Comparison of ENCODE assay signal across 8 cellular contexts in the genomic region with DNA sequence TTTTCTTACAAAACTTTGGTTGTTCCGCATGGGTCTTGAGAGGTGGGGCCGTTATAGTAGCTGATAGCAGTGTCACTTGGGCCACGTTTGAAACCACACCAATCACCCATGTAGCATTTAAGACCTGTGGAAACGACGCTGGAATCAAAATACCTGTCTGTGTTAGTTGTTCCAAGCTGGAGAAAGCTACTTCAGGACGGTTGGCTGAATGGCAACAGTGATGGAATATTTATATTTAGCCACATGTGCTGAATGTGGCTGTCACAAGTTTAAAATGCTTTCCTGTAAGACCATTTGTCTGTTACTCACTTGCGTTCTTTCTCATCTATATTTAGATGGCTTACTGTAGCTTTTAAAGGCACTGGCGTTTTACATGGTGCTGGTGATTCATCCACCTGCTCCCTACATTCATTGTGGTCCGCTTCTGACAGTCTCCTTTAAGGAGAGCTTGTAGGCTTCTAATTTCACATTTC. TPM values are rescaled to one million over a fixed set of nuclear protein-coding genes. Genes with fewer than 3 reads are reported as not detected.
DNase-seq lines count a peak whose midpoint lies in the region; ATAC-seq and TF ChIP-seq lines count a peak whose summit lies in the region.
"Had no signal": no experiment of that assay in that cellular context is flagged by ENCODE, and none has a peak within 500 bp of the region (broad histone marks: within the 10 kb centered on the region; RNA-seq: fewer than 3 reads in every experiment).

No MANE protein-coding gene starts in this region.

- peak overlapping the region; percentile 79 for H3K27ac Mint-ChIP-seq in activated T-helper 17 cell treated with anti-CD3 and anti-CD28 coated beads, Interleukin-2, amount 50 U/mL, for 72 hours

- no peak overlapping the region for H4K8ac ChIP-seq in IMR-90 (ENCODE audit: low read depth in 2 of 2, low read length in 2 of 2)

- H3K4me1 Mint-ChIP-seq in activated T-helper 17 cell treated with anti-CD3 and anti-CD28 coated beads, Interleukin-2, amount 50 U/mL, for 72 hours, result peaks cover 19% of the 10 kb centered on the region

- H2AK5ac ChIP-seq in IMR-90 (ENCODE audit: low read depth, low read length), result no peak overlapping the region

- no peak overlapping the region for H3K56ac ChIP-seq in IMR-90 (ENCODE audit: extremely low read depth, insufficient read depth, low read length)

- H2BK15ac ChIP-seq in IMR-90 (ENCODE audit: low read depth, low read length), result no peak overlapping the region

- TF ChIP-seq CTCF in IMR-90 (conservative IDR thresholded peaks at IDR 0.05; ENCODE audit: low read depth, low read length), result no peak
- TF ChIP-seq CTCF in foreskin keratinocyte (conservative IDR thresholded peaks at IDR 0.05), result no peak
- TF ChIP-seq CTCF in smooth muscle cell (IDR thresholded peaks at IDR 0.05; ENCODE audit: borderline replicate concordance, insufficient read depth, poor library complexity, severe bottlenecking), result no peak

- in situ Hi-C loops in IMR-90 (cut with MboI; ENCODE audit: low sequenced_read_pairs), result no loop called here

- peak overlapping the region; percentile 89 for H3K4me3 Mint-ChIP-seq in activated T-helper 17 cell treated with anti-CD3 and anti-CD28 coated beads, Interleukin-2, amount 50 U/mL, for 72 hours

- H3K4me3 ChIP-seq in IMR-90 (ENCODE audit: insufficient read depth, low read depth, low read length), result no peak overlapping the region
- H3K4me3 ChIP-seq in smooth muscle cell, result no peak overlapping the region

- no peak overlapping the region for H3K14ac ChIP-seq in IMR-90 (replicated peaks; ENCODE audit: low read depth, low read length)

- H3K18ac ChIP-seq in IMR-90 (ENCODE audit: low read depth, low read length), result peak overlapping the region; percentile 1; the same call in 1 of the 2 replicates

- intact Hi-C loops in IMR-90 (cut with micrococcal nuclease), result no loop called here

- no peak overlapping the region for H2BK120ac ChIP-seq in IMR-90 (ENCODE audit: low read depth, low read length)

- H4K20me1 ChIP-seq in IMR-90 (ENCODE audit: insufficient read depth, low read length), result no peaks in the 10 kb centered on the region
- no peaks in the 10 kb centered on the region for H4K20me1 ChIP-seq in smooth muscle cell (ENCODE audit: low read depth)

- no peak overlapping the region for H4K5ac ChIP-seq in IMR-90 (ENCODE audit: low read depth, low read length)

- 0 out of 2 replicates have a peak, but pooled peaks cover 3% of the 10 kb centered on the region for H3K9me1 ChIP-seq in IMR-90 (ENCODE audit: insufficient read depth, low read length)

- peaks cover 10% of the 10 kb centered on the region for H3K4me1 ChIP-seq in IMR-90 (ENCODE audit: control insufficient read depth, insufficient read depth, low read length)
- H3K4me1 ChIP-seq in foreskin keratinocyte, result peaks cover 11% of the 10 kb centered on the region
- H3K4me1 ChIP-seq in smooth muscle cell (ENCODE audit: low read depth), result no peaks in the 10 kb centered on the region

- H2AK9ac ChIP-seq in IMR-90 (replicated peaks; ENCODE audit: low read depth, low read length, poor library complexity), result no peak overlapping the region

- no peak; the same call in 1 of the 2 replicates for ATAC-seq in IMR-90 (ENCODE audit: low read depth)
- peak; percentile 69 for ATAC-seq in activated T-helper 17 cell treated with anti-CD3 and anti-CD28 coated beads, Interleukin-2, amount 50 U/mL, for 72 hours (replicated peaks)
- peak; percentile 81 for ATAC-seq in foreskin keratinocyte
- no peak for ATAC-seq in GM19467 (IDR thresholded peaks at IDR 0.05; ENCODE audit: unreplicated experiment)

- H3K9ac ChIP-seq in IMR-90 (ENCODE audit: low read depth, low read length) (no peak overlapping the region), smooth muscle cell (ENCODE audit: low read depth) (no peak overlapping the region)

- H3K79me1 ChIP-seq in IMR-90 (ENCODE audit: low read depth in 1 of 2, low read length in 2 of 2), result no peaks in the 10 kb centered on the region

- H3K4me2 ChIP-seq in IMR-90 (ENCODE audit: low read depth, low read length), result peak overlapping the region; percentile 21; the same call in 1 of the 2 replicates
- H3K4me2 ChIP-seq in smooth muscle cell, result no peak overlapping the region

- peaks cover 30% of the 10 kb centered on the region for H3K36me3 Mint-ChIP-seq in activated T-helper 17 cell treated with anti-CD3 and anti-CD28 coated beads, Interleukin-2, amount 50 U/mL, for 72 hours (ENCODE audit: low read depth)

- dilution Hi-C loops in IMR-90 (cut with HindIII; ENCODE audit: low sequenced_read_pairs, unreplicated experiment), result no loop called here

- no peaks in the 10 kb centered on the region for H3K79me2 ChIP-seq in smooth muscle cell (ENCODE audit: low read depth)

- H3K27me3 Mint-ChIP-seq in activated T-helper 17 cell treated with anti-CD3 and anti-CD28 coated beads, Interleukin-2, amount 50 U/mL, for 72 hours, result no peaks in the 10 kb centered on the region

- no peak overlapping the region for H2BK5ac ChIP-seq in IMR-90 (ENCODE audit: low read depth, low read length, poor library complexity, severe bottlenecking)

- POLR2A ChIA-PET in IMR-90 (lab: Charles Lee; ENCODE audit: unreplicated experiment), result no interaction called here

- no peak overlapping the region for H2AFZ ChIP-seq in IMR-90 (replicated peaks; ENCODE audit: low read length, poor library complexity)
- H2AFZ ChIP-seq in smooth muscle cell (ENCODE audit: low read depth), result no peak overlapping the region

- H3K9me3 Mint-ChIP-seq in activated T-helper 17 cell treated with anti-CD3 and anti-CD28 coated beads, Interleukin-2, amount 50 U/mL, for 72 hours, result no peaks in the 10 kb centered on the region

- H3K27ac ChIP-seq in IMR-90 (ENCODE audit: insufficient read depth, low read length), result no peak overlapping the region
- H3K27ac ChIP-seq in foreskin keratinocyte, result no peak overlapping the region
- H3K27ac ChIP-seq in smooth muscle cell (ENCODE audit: low read depth), result peak overlapping the region; percentile 36

- no peak overlapping the region for H3K23ac ChIP-seq in IMR-90 (ENCODE audit: low read depth, low read length)

- CTCF ChIA-PET in IMR-90 (lab: Yijun Ruan, JAX), result interaction anchor here (0.6 to 1.0 kb wide), 2 partner anchors 17 to 984 kb away, joined by 3 read pairs; no protein-coding TSS in a partner anchor

- H4K91ac ChIP-seq in IMR-90 (ENCODE audit: insufficient read depth, low read depth, low read length), result no peak overlapping the region

- no peak for TF ChIP-seq RAD21 in IMR-90 (IDR thresholded peaks at IDR 0.05; ENCODE audit: low read length)

- no peaks in the 10 kb centered on the region for H3F3A ChIP-seq in smooth muscle cell (ENCODE audit: low read depth)

- H3K9me3 ChIP-seq in IMR-90 (ENCODE audit: control insufficient read depth, insufficient read depth, low read length), result no peaks in the 10 kb centered on the region
- H3K9me3 ChIP-seq in smooth muscle cell (replicated peaks; ENCODE audit: low read depth), result no peaks in the 10 kb centered on the region

- no TSS peak for BruUV-seq in IMR-90 (replicated peaks; lab: Mats Ljungman, UMichigan)

- DNase-seq in IMR-90 (peak; percentile 76), foreskin keratinocyte (peak; percentile 74 to 86), smooth muscle cell (lab: John Stamatoyannopoulos, UW; ENCODE audit: unreplicated experiment) (no peak), NCI-H1930 (lab: John Stamatoyannopoulos, UW) (no peak), middle frontal gyrus (ENCODE audit: extremely low spot score, low spot score) (no peak)

- no peak for TF ChIP-seq POLR2A in IMR-90 (IDR thresholded peaks at IDR 0.05; ENCODE audit: low read depth, low read length)

- H3K27me3 ChIP-seq in IMR-90 (ENCODE audit: control insufficient read depth, insufficient read depth, low read length) (peaks cover 12% of the 10 kb centered on the region; the same call in 1 of the 2 replicates), foreskin keratinocyte (no peaks in the 10 kb centered on the region), smooth muscle cell (ENCODE audit: low read depth) (no peaks in the 10 kb centered on the region)

- H3K36me3 ChIP-seq in IMR-90 (ENCODE audit: control insufficient read depth, insufficient read depth, low read length) (no peaks in the 10 kb centered on the region), smooth muscle cell (ENCODE audit: low read depth) (no peaks in the 10 kb centered on the region)

- H2BK20ac ChIP-seq in IMR-90 (ENCODE audit: low read depth, low read length), result no peak overlapping the region

- WGBS in IMR-90 (ENCODE audit: extremely low coverage in 2 of 2, insufficient read length in 1 of 2), 2 experiments, result no CpG with 5 or more reads among the region's 9 CpGs
- WGBS in smooth muscle cell (ENCODE audit: low lambda C conversion rate), result 79% methylated on average over 9 of the region's 9 CpGs

- no peak overlapping the region for H3K4ac ChIP-seq in IMR-90 (ENCODE audit: low read depth, low read length)

TF ChIP-seq in IMR-90, 13 proteins besides CTCF, POLR2A, EP300 and RAD21 (continues in another document):
- no peak for TF ChIP-seq BHLHE40 (IDR thresholded peaks at IDR 0.05; ENCODE audit: low read depth, low read length)

RNA-seq across cellular contexts. Expression of a gene that starts 1.4 kb away (rescaled TPM):
- total RNA-seq in IMR-90 (2012; rRNA removed), result under 0.01 and 0.18 TPM in 2 replicates
- polyA plus RNA-seq in IMR-90 (2012; rRNA removed), result 0.27 and 0.32 TPM in 2 replicates
- 0.01 and 0.09 TPM in 2 replicates for polyA plus RNA-seq in IMR-90 (2012; cell fraction: cytosol; rRNA removed)
- polyA plus RNA-seq in IMR-90 (2012; cell fraction: nucleus; rRNA removed; ENCODE audit: low replicate concordance), result 0.37 and 1.4 TPM in 2 replicates
- 10 to 100 TPM; 30.2 to 49.9 TPM for total RNA-seq in activated T-helper 17 cell treated with anti-CD3 and anti-CD28 coated beads, Interleukin-2, amount 50 U/mL, for 72 hours
- 8.8 and 10.6 TPM in 2 replicates for total RNA-seq in foreskin keratinocyte
- polyA plus RNA-seq in foreskin keratinocyte, result 5.1 and 7.5 TPM in 2 replicates
- total RNA-seq in smooth muscle cell, result 2.7 and 3.2 TPM in 2 replicates
- 4.0 and 5.8 TPM in 2 replicates for polyA plus RNA-seq in smooth muscle cell

RNA-seq across cellular contexts. Expression of a gene that starts 31.4 kb away (rescaled TPM):
- total RNA-seq in IMR-90 (2012; rRNA removed), result not detected in 2 replicates
- 0.02 and 0.03 TPM in 2 replicates for polyA plus RNA-seq in IMR-90 (2012; rRNA removed)
- polyA plus RNA-seq in IMR-90 (2012; cell fraction: cytosol; rRNA removed), result not detected in 2 replicates
- 0.22 TPM in 1 of 2 replicates, not detected in the other for polyA plus RNA-seq in IMR-90 (2012; cell fraction: nucleus; rRNA removed; ENCODE audit: low replicate concordance)
- not detected for total RNA-seq in activated T-helper 17 cell treated with anti-CD3 and anti-CD28 coated beads, Interleukin-2, amount 50 U/mL, for 72 hours
- total RNA-seq in foreskin keratinocyte, result not detected in 2 replicates
- 0.02 TPM in 2 replicates for polyA plus RNA-seq in foreskin keratinocyte
- total RNA-seq in smooth muscle cell, result under 0.01 TPM in 1 of 2 replicates, not detected in the other
- 0.22 TPM in 1 of 2 replicates, not detected in the other for polyA plus RNA-seq in smooth muscle cell
- total RNA-seq: T-helper 1 cell treated with Interleukin-12 subunit alpha and Interleukin-12 subunit beta and Interleukin-4 antibody, amounts not matched to agents 30 ng/mL and 1 ng/mL, for 36 hours had no signal

RNA-seq across cellular contexts. Expression of a gene that starts 33.6 kb away (rescaled TPM):
- total RNA-seq in IMR-90 (2012; rRNA removed) (102 and 124 TPM in 2 replicates), foreskin keratinocyte (58.8 and 64.0 TPM in 2 replicates), smooth muscle cell (63.6 and 67.4 TPM in 2 replicates)
- polyA plus RNA-seq in IMR-90 (2012; rRNA removed) (69.9 and 72.2 TPM in 2 replicates), foreskin keratinocyte (52.2 and 58.2 TPM in 2 replicates), smooth muscle cell (64.5 and 72.9 TPM in 2 replicates)
- 36.8 and 57.4 TPM in 2 replicates for polyA plus RNA-seq in IMR-90 (2012; cell fraction: cytosol; rRNA removed)
- 19.0 and 72.0 TPM in 2 replicates for polyA plus RNA-seq in IMR-90 (2012; cell fraction: nucleus; rRNA removed; ENCODE audit: low replicate concordance)
- 10 to 100 TPM; 33.7 to 54.7 TPM for total RNA-seq in activated T-helper 17 cell treated with anti-CD3 and anti-CD28 coated beads, Interleukin-2, amount 50 U/mL, for 72 hours

Comparison
In these comparisons a context has a peak if more than half of its experiments do, and no peak if none do; other contexts are left out.
1. ATAC-seq: peak in activated T-helper 17 cell treated with anti-CD3 and anti-CD28 coated beads, Interleukin-2, amount 50 U/mL, for 72 hours (single experiment) and foreskin keratinocyte (single experiment); none in IMR-90 (single experiment) and GM19467 (single experiment).
2. DNase-seq: peak in IMR-90 (single experiment) and foreskin keratinocyte (2 of 2); none in smooth muscle cell (single experiment), NCI-H1930 (0 of 2) and middle frontal gyrus (single experiment).